8 cellular contexts compared by ENCODE assay signal in genomic region chr4:188735082-188735481, GRCh38.
"Had no signal": no experiment of that assay in that cellular context is flagged by ENCODE, and none has a peak within 500 bp of the region (broad histone marks: within the 10 kb centered on the region; RNA-seq: fewer than 3 reads in every experiment).

No MANE protein-coding gene starts in this region.

- FAIRE-seq: G401.6, GM12878, GM12891, GM12892, GM18507, GM19239 had no signal

- DNase-seq: GDM1, GF-D8 had no signal

- H3K4me3 ChIP-seq: GM12878 had no signal

- ATAC-seq: GM12878 had no signal
